15 cellular contexts compared by ENCODE assay signal in genomic region chr11:77173494-77173893, GRCh38. TPM values are rescaled to one million over a fixed set of nuclear protein-coding genes. Genes with fewer than 3 reads are reported as not detected.
"Had no signal": no experiment of that assay in that cellular context is flagged by ENCODE, and none has a peak within 500 bp of the region (broad histone marks: within the 10 kb centered on the region; RNA-seq: fewer than 3 reads in every experiment).

No MANE protein-coding gene starts in this region.

- H3K27me3 ChIP-seq: testis had no signal

- H3K4me3 ChIP-seq: psoas muscle, testis had no signal

- H3K27me3 Mint-ChIP-seq: activated B cell treated with CpG ODN at 0.5 μM for 24 hours; activated CD4-positive, alpha-beta T cell treated with anti-CD3 and anti-CD28 coated beads, Interleukin-2, amount 10 ng/mL, durations not matched to agents 7 days and 5 days; activated naive CD4-positive, alpha-beta T cell treated with anti-CD3 and anti-CD28 coated beads, Interleukin-2, amount 50 U/mL, for 24 hours; naive thymus-derived CD4-positive, alpha-beta T cell; stimulated activated naive CD8-positive, alpha-beta T cell treated with anti-CD3 and anti-CD28 coated beads, Interleukin-15, Interleukin-2, amounts not matched to agents 100 ng/mL and 50 ng/mL, for 24 hours had no signal

- H3K36me3 Mint-ChIP-seq: naive thymus-derived CD4-positive, alpha-beta T cell had no signal

- H3K4me3 Mint-ChIP-seq: activated B cell treated with CpG ODN at 0.5 μM for 24 hours; activated CD4-positive, alpha-beta T cell treated with anti-CD3 and anti-CD28 coated beads, Interleukin-2, amount 10 ng/mL, durations not matched to agents 7 days and 5 days; activated naive CD4-positive, alpha-beta T cell treated with anti-CD3 and anti-CD28 coated beads, Interleukin-2, amount 50 U/mL, for 24 hours; naive thymus-derived CD4-positive, alpha-beta T cell; stimulated activated naive CD8-positive, alpha-beta T cell treated with anti-CD3 and anti-CD28 coated beads, Interleukin-15, Interleukin-2, amounts not matched to agents 100 ng/mL and 50 ng/mL, for 24 hours had no signal

- DNase-seq: activated B cell treated with CpG ODN at 0.5 μM for 24 hours; activated CD4-positive, alpha-beta T cell treated with anti-CD3 and anti-CD28 coated beads, Interleukin-2, amount 10 ng/mL, durations not matched to agents 7 days and 5 days; activated T-cell treated with anti-CD3 and anti-CD28 coated beads for 4 hours; central memory CD4-positive, alpha-beta T cell; glutamatergic neuron; naive thymus-derived CD4-positive, alpha-beta T cell; nucleus accumbens; stimulated activated CD4-positive, alpha-beta T cell treated with anti-CD3 and anti-CD28 coated beads, Interleukin-4, amount 100 ng/mL, for 1 hour; stimulated activated CD8-positive, alpha-beta memory T cell treated with anti-CD3 and anti-CD28 coated beads, Interleukin-4, amount 100 ng/mL, for 48 hours; testis had no signal

- ATAC-seq: esophagus mucosa; naive thymus-derived CD4-positive, alpha-beta T cell; psoas muscle; SK-N-SH treated with all-trans-retinoic acid at 6 μM for 48 hours had no signal

- H3K27ac Mint-ChIP-seq: activated B cell treated with CpG ODN at 0.5 μM for 24 hours; activated CD4-positive, alpha-beta T cell treated with anti-CD3 and anti-CD28 coated beads, Interleukin-2, amount 10 ng/mL, durations not matched to agents 7 days and 5 days; activated naive CD4-positive, alpha-beta T cell treated with anti-CD3 and anti-CD28 coated beads, Interleukin-2, amount 50 U/mL, for 24 hours; stimulated activated naive CD8-positive, alpha-beta T cell treated with anti-CD3 and anti-CD28 coated beads, Interleukin-15, Interleukin-2, amounts not matched to agents 100 ng/mL and 50 ng/mL, for 24 hours had no signal

- H3K4me1 Mint-ChIP-seq: activated CD4-positive, alpha-beta T cell treated with anti-CD3 and anti-CD28 coated beads, Interleukin-2, amount 10 ng/mL, durations not matched to agents 7 days and 5 days; activated naive CD4-positive, alpha-beta T cell treated with anti-CD3 and anti-CD28 coated beads, Interleukin-2, amount 50 U/mL, for 24 hours had no signal

- H3K4me1 ChIP-seq: psoas muscle had no signal

- H3K9me3 Mint-ChIP-seq: activated B cell treated with CpG ODN at 0.5 μM for 24 hours; activated CD4-positive, alpha-beta T cell treated with anti-CD3 and anti-CD28 coated beads, Interleukin-2, amount 10 ng/mL, durations not matched to agents 7 days and 5 days; activated naive CD4-positive, alpha-beta T cell treated with anti-CD3 and anti-CD28 coated beads, Interleukin-2, amount 50 U/mL, for 24 hours; stimulated activated naive CD8-positive, alpha-beta T cell treated with anti-CD3 and anti-CD28 coated beads, Interleukin-15, Interleukin-2, amounts not matched to agents 100 ng/mL and 50 ng/mL, for 24 hours had no signal

- H3K9me3 ChIP-seq: psoas muscle, testis had no signal

- H3K27ac ChIP-seq: psoas muscle, testis had no signal

RNA-seq across cellular contexts. Expression of gene MYO7A, which starts 45.4 kb away (rescaled TPM):
- polyA plus RNA-seq: naive thymus-derived CD4-positive, alpha-beta T cell had no signal
